Comparison of ENCODE assay signal across 22 cellular contexts in genomic region chr3:195761031-195761430, GRCh38. TPM values are rescaled to one million over a fixed set of nuclear protein-coding genes. Genes with fewer than 3 reads are reported as not detected.
A peak's percentile ranks its signal among the peaks of the same experiment; 100 is the strongest.
DNase-seq lines count a peak whose midpoint lies in the region; ATAC-seq, FAIRE-seq and TF ChIP-seq lines count a peak whose summit lies in the region.
"Had no signal": no experiment of that assay in that cellular context is flagged by ENCODE, and none has a peak within 500 bp of the region (broad histone marks: within the 10 kb centered on the region; RNA-seq: fewer than 3 reads in every experiment).

No MANE protein-coding gene starts in this region.

- no peaks in the 10 kb centered on the region for H3K36me3 ChIP-seq in DND-41 (ENCODE audit: insufficient read depth, low read length)
- no peaks in the 10 kb centered on the region for H3K36me3 ChIP-seq in kidney (ENCODE audit: control insufficient read depth in 1 of 2, insufficient read depth in 2 of 2, low read length in 2 of 2)

- H3K9me3 Mint-ChIP-seq in stimulated activated memory B cell treated with anti-CD40 and anti-IgM and Interleukin-4, amounts not matched to agents 10 μg/mL and 1 μg/mL and 100 μg/mL, for 72 hours = no peaks in the 10 kb centered on the region

- intact Hi-C loops in Right ventricle myocardium inferior (cut with DNase I) = no loop called here
- intact Hi-C loops in left cardiac atrium (cut with DNase I) = no loop called here
- intact Hi-C loops in kidney (cut with DNase I) = no loop called here

- TF ChIP-seq CTCF in DND-41 (IDR thresholded peaks at IDR 0.05; ENCODE audit: borderline replicate concordance, extremely low read depth, low read length, poor library complexity, severe bottlenecking) (no peak), kidney (IDR thresholded peaks at IDR 0.05; ENCODE audit: borderline replicate concordance, extremely low read depth, insufficient read depth) (no peak)

- H3K27ac ChIP-seq in DND-41 (ENCODE audit: low read length) = no peak overlapping the region
- no peak overlapping the region for H3K27ac ChIP-seq in kidney (ENCODE audit: low read depth in 2 of 2, low read length in 2 of 2)

- no peak overlapping the region for H3K27ac Mint-ChIP-seq in stimulated activated memory B cell treated with anti-CD40 and anti-IgM and Interleukin-4, amounts not matched to agents 10 μg/mL and 1 μg/mL and 100 μg/mL, for 72 hours

- H3K4me3 Mint-ChIP-seq in stimulated activated memory B cell treated with anti-CD40 and anti-IgM and Interleukin-4, amounts not matched to agents 10 μg/mL and 1 μg/mL and 100 μg/mL, for 72 hours = no peak overlapping the region

- no peak overlapping the region for H2AFZ ChIP-seq in DND-41 (ENCODE audit: low read depth, low read length)

- no peaks in the 10 kb centered on the region for H3K4me1 Mint-ChIP-seq in stimulated activated memory B cell treated with anti-CD40 and anti-IgM and Interleukin-4, amounts not matched to agents 10 μg/mL and 1 μg/mL and 100 μg/mL, for 72 hours

- H3K4me3 ChIP-seq in DND-41 (ENCODE audit: low read depth in 1 of 2, low read length in 2 of 2) = no peak overlapping the region
- H3K4me3 ChIP-seq in kidney (ENCODE audit: low read length in 2 of 2) = no peak overlapping the region

- no peak overlapping the region for H3K4me2 ChIP-seq in DND-41 (ENCODE audit: insufficient read depth, low read length)

- ATAC-seq in Right ventricle myocardium inferior (peak; percentile 12), left cardiac atrium (no peak), DND-41 (ENCODE audit: insufficient read depth, low read depth) (peak; percentile 13; the same call in 1 of the 3 replicates), esophagus mucosa (no peak)
- ATAC-seq in stimulated activated memory B cell treated with anti-CD40 and anti-IgM and Interleukin-4, amounts not matched to agents 10 μg/mL and 1 μg/mL and 100 μg/mL, for 72 hours = peak; percentile 32
- ATAC-seq: HepG2, SK-N-SH treated with all-trans-retinoic acid at 6 μM for 48 hours had no signal

- no peaks in the 10 kb centered on the region for H3K27me3 ChIP-seq in DND-41 (ENCODE audit: insufficient read depth, low read length, poor library complexity)

- H3K27me3 Mint-ChIP-seq in stimulated activated memory B cell treated with anti-CD40 and anti-IgM and Interleukin-4, amounts not matched to agents 10 μg/mL and 1 μg/mL and 100 μg/mL, for 72 hours = peaks cover 73% of the 10 kb centered on the region

- H3K9me3 ChIP-seq in DND-41 (ENCODE audit: insufficient read depth, low read length, severe bottlenecking) (no peaks in the 10 kb centered on the region), kidney (ENCODE audit: control insufficient read depth in 1 of 2, low read length in 2 of 2) (no peaks in the 10 kb centered on the region)

- H3K79me2 ChIP-seq in DND-41 (ENCODE audit: insufficient read depth, low read length) = no peaks in the 10 kb centered on the region

- FAIRE-seq in kidney (lab: Jason Lieb, UNC) = no peak
- FAIRE-seq: GM12891, GM19239, H1, HepG2 had no signal

- H3K4me1 ChIP-seq in DND-41 (ENCODE audit: insufficient read depth, low read length) = no peaks in the 10 kb centered on the region; the same call in 1 of the 2 replicates
- peaks cover 0 to 2% of the 10 kb centered on the region in 2 donors for H3K4me1 ChIP-seq in kidney (ENCODE audit: control insufficient read depth in 1 of 2, insufficient read depth in 1 of 2, low read depth in 1 of 2, low read length in 2 of 2)

- no peaks in the 10 kb centered on the region for H3K36me3 Mint-ChIP-seq in stimulated activated memory B cell treated with anti-CD40 and anti-IgM and Interleukin-4, amounts not matched to agents 10 μg/mL and 1 μg/mL and 100 μg/mL, for 72 hours

- DNase-seq in Right ventricle myocardium inferior (ENCODE audit: missing footprints) (no peak), left cardiac atrium (no peak), DND-41 (no peak), kidney (peak; percentile 40), AML-193 (lab: John Stamatoyannopoulos, UW) (no peak), T-helper 1 cell (no peak)
- DNase-seq: EL, KBM-7, MV-4-11, NCI-H187, NCI-H2227 treated with DMSO at 0.1 percent for 48 hours, NCI-H524, NCI-H82, OCI-M1, SIG-M5 had no signal

- no peaks in the 10 kb centered on the region for H4K20me1 ChIP-seq in DND-41 (ENCODE audit: insufficient read depth, low read length)

- H3K9ac ChIP-seq in DND-41 (ENCODE audit: low read depth, low read length) (no peak overlapping the region), kidney (ENCODE audit: low read length in 2 of 2) (no peak overlapping the region)

RNA-seq across cellular contexts. Expression of gene MUC20, which starts 40.3 kb away (rescaled TPM):
- total RNA-seq in Right ventricle myocardium inferior (4.6 TPM), left cardiac atrium (1 to 10 TPM; 1.8 to 4.7 TPM), kidney (42.6 TPM), esophagus mucosa (34.9 TPM)
- 53.3 TPM for polyA plus RNA-seq in kidney (ENCODE audit: insufficient read depth, low read depth, low replicate concordance)

RNA-seq across cellular contexts. Expression of gene MUC4, which starts 50.7 kb away (rescaled TPM):
- not detected for total RNA-seq in Right ventricle myocardium inferior
- total RNA-seq in left cardiac atrium = not detected
- total RNA-seq in kidney = 0.19 TPM
- polyA plus RNA-seq in kidney (ENCODE audit: insufficient read depth, low read depth, low replicate concordance) = not detected
- total RNA-seq in esophagus mucosa = 43.5 TPM
- total RNA-seq: HepG2 had no signal
- polyA plus RNA-seq: HepG2 had no signal

Comparison
In these comparisons a context has a peak if more than half of its experiments do, and no peak if none do; other contexts are left out.
1. ATAC-seq: peak in Right ventricle myocardium inferior (single experiment), DND-41 (single experiment) and stimulated activated memory B cell treated with anti-CD40 and anti-IgM and Interleukin-4, amounts not matched to agents 10 μg/mL and 1 μg/mL and 100 μg/mL, for 72 hours (single experiment); none in left cardiac atrium (0 of 2) and esophagus mucosa (single experiment).
2. RNA of gene MUC4, which starts 50.7 kb away (total RNA-seq): 43.5 TPM in esophagus mucosa (single experiment); 0.19 TPM in kidney (single experiment), not detected in left cardiac atrium and not detected in Right ventricle myocardium inferior (single experiment); every median in the first group is over 10 times any median in the second.